ENCODE assay signal across 8 cellular contexts in genomic region chr19:11887618-11888531, GRCh38. TPM values are rescaled to one million over a fixed set of nuclear protein-coding genes. Genes with fewer than 3 reads are reported as not detected.
DNase-seq lines count a peak whose midpoint lies in the region; ATAC-seq and TF ChIP-seq lines count a peak whose summit lies in the region.

TSS of gene ZNF69 (plus strand) at chr19:11887782. CDS start at chr19:11887924, 142 bp downstream.

- CTCF ChIA-PET in Panc1 (lab: Charles Lee) = interaction anchor here (0.6 kb wide), 1 partner anchor 9 kb away, joined by 3 read pairs; no protein-coding TSS in a partner anchor
- CTCF ChIA-PET in naive thymus-derived CD4-positive, alpha-beta T cell (lab: Charles Lee) = interaction anchor here (0.6 to 1.6 kb wide), 5 partner anchors 16 to 253 kb away, joined by 3 to 4 read pairs (median 3); partner anchors contain the start of gene ZNF20

- TF ChIP-seq CTCF in Panc1 (IDR thresholded peaks at IDR 0.05) (peak; percentile 45), fibroblast of pulmonary artery (IDR thresholded peaks at IDR 0.05; ENCODE audit: low read length, missing control alignments) (peak; percentile 12)

- peak within 1 kb of the TSS; percentile 85 to 92 (median 90) for H3K27ac Mint-ChIP-seq in naive thymus-derived CD4-positive, alpha-beta T cell

- H3K36me3 Mint-ChIP-seq in naive thymus-derived CD4-positive, alpha-beta T cell = peaks cover 0 to 14% (median 5%) of the 10 kb centered on the region in 5 donors

- DNase-seq in COR-L47 (lab: John Stamatoyannopoulos, UW) (peak; percentile 4), Panc1 (ENCODE audit: low read depth, low spot score) (peak; percentile 18), fibroblast of pulmonary artery (ENCODE audit: low read depth) (peak; percentile 62)
- peak; percentile 6 to 24 for DNase-seq in activated T-helper 1 cell treated with anti-CD3 and anti-CD28 coated beads, Interleukin-2, amount 50 U/mL, for 16 hours (ENCODE audit: low read depth in 1 of 2, low spot score in 1 of 2)
- DNase-seq in naive thymus-derived CD4-positive, alpha-beta T cell = peak; percentile 25 to 64 (median 55)
- DNase-seq in stimulated activated CD8-positive, alpha-beta memory T cell treated with anti-CD3 and anti-CD28 coated beads, Interleukin-7, amount 100 ng/mL, for 4 hours (ENCODE audit: low read depth in 2 of 2) = peak; percentile 26 to 52

- peak within 1 kb of the TSS; percentile 72 to 80 for H3K4me3 ChIP-seq in Panc1 (ENCODE audit: low read depth in 2 of 2, low read length in 2 of 2)
- H3K4me3 ChIP-seq in fibroblast of pulmonary artery (replicated peaks; ENCODE audit: low read depth, low read length) = peak within 1 kb of the TSS; percentile 85
- H3K4me3 ChIP-seq in naive thymus-derived CD4-positive, alpha-beta T cell (ENCODE audit: low read length) = peak within 1 kb of the TSS; percentile 86

- H3K4me3 Mint-ChIP-seq in naive thymus-derived CD4-positive, alpha-beta T cell = peak within 1 kb of the TSS; percentile 88 to 95 (median 94)

- ATAC-seq in HG02885 (IDR thresholded peaks at IDR 0.05; ENCODE audit: poor library complexity, unreplicated experiment) (peak; percentile 44), Panc1 (peak; percentile 99), HG03354 (IDR thresholded peaks at IDR 0.05; ENCODE audit: poor library complexity, severe bottlenecking, unreplicated experiment) (no peak)
- ATAC-seq in naive thymus-derived CD4-positive, alpha-beta T cell = peak; percentile 87

- H3K4me1 Mint-ChIP-seq in naive thymus-derived CD4-positive, alpha-beta T cell = peaks cover 20 to 42% (median 27%) of the 10 kb centered on the region in 7 donors

- H3K9me3 ChIP-seq in Panc1 (ENCODE audit: control insufficient read depth, insufficient read depth, low read depth, low read length) = no peaks in the 10 kb centered on the region
- H3K9me3 ChIP-seq in naive thymus-derived CD4-positive, alpha-beta T cell (ENCODE audit: control insufficient read depth in 2 of 3, low read length in 3 of 3) = no peaks in the 10 kb centered on the region

- POLR2A ChIA-PET in Panc1 (lab: Charles Lee) = no interaction called here
- POLR2A ChIA-PET in naive thymus-derived CD4-positive, alpha-beta T cell (lab: Charles Lee) = interaction anchor here (1.3 to 1.6 kb wide), 2 partner anchors 77 to 100 kb away, joined by 5 read pairs; partner anchors contain the start of gene ZNF763

- no peaks in the 10 kb centered on the region for H3K27me3 ChIP-seq in Panc1 (ENCODE audit: control insufficient read depth, insufficient read depth, low read length)
- no peaks in the 10 kb centered on the region for H3K27me3 ChIP-seq in naive thymus-derived CD4-positive, alpha-beta T cell (ENCODE audit: control insufficient read depth in 2 of 2, insufficient read depth in 2 of 2, low read length in 2 of 2)

- peak within 1 kb of the TSS; percentile 81 for H3K27ac ChIP-seq in Panc1 (ENCODE audit: low read length)
- peak within 1 kb of the TSS; percentile 71 for H3K27ac ChIP-seq in naive thymus-derived CD4-positive, alpha-beta T cell (ENCODE audit: low read depth, low read length)

- intact Hi-C loops in Panc1 (cut with micrococcal nuclease; ENCODE audit: unreplicated experiment) = no loop called here
- intact Hi-C loops in naive thymus-derived CD4-positive, alpha-beta T cell (cut with micrococcal nuclease) = loop anchor here in 1 of 2 donors (1.0 to 2.0 kb wide), 3 partner anchors 35 to 253 kb away; partner anchors contain the start of gene ZNF439

- in situ Hi-C loops in Panc1 (cut with HindIII; ENCODE audit: low pct_unique_long_range_greater_than_20kb, low sequenced_read_pairs) = no loop called here

- H3K4me1 ChIP-seq in Panc1 (ENCODE audit: control insufficient read depth, insufficient read depth, low read length) = no peaks in the 10 kb centered on the region
- peaks cover 5 to 9% of the 10 kb centered on the region in 2 donors for H3K4me1 ChIP-seq in naive thymus-derived CD4-positive, alpha-beta T cell (ENCODE audit: control insufficient read depth in 2 of 2, insufficient read depth in 2 of 2, low read length in 2 of 2)

- BruUV-seq in Panc1 (replicated peaks; lab: Mats Ljungman, UMichigan) = no TSS peak

- no peaks in the 10 kb centered on the region for H3K36me3 ChIP-seq in Panc1 (ENCODE audit: control insufficient read depth, insufficient read depth, low read length)
- peaks cover 0 to 7% (median 0%) of the 10 kb centered on the region in 3 experiments for H3K36me3 ChIP-seq in naive thymus-derived CD4-positive, alpha-beta T cell (ENCODE audit: control insufficient read depth in 2 of 3, insufficient read depth in 3 of 3, low read length in 3 of 3)

- H3K27me3 Mint-ChIP-seq in naive thymus-derived CD4-positive, alpha-beta T cell = peaks cover 0 to 3% (median 0%) of the 10 kb centered on the region in 5 donors

- H3K9me3 Mint-ChIP-seq in naive thymus-derived CD4-positive, alpha-beta T cell = peaks cover 0 to 15% (median 4%) of the 10 kb centered on the region in 11 donors

RNA-seq across cellular contexts. Expression of gene ZNF69, which starts in this region (rescaled TPM):
- 9.5 TPM for total RNA-seq in Panc1 (2021; ENCODE audit: unreplicated experiment)
- 2.6 TPM for polyA plus RNA-seq in Panc1 (2012; ENCODE audit: insufficient read length)
- total RNA-seq in naive thymus-derived CD4-positive, alpha-beta T cell = 10 to 100 TPM in 2 of 5 experiments, 1 to 10 TPM in 3; 1.4 to 12.1 (median 5.0) TPM
- 1 to 10 TPM; 1.9 to 4.8 TPM for polyA plus RNA-seq in naive thymus-derived CD4-positive, alpha-beta T cell

Comparison
In these comparisons a context has a peak if more than half of its experiments do, and no peak if none do; other contexts are left out.
1. DNase-seq: peak in every context shown above with its lines; median percentile 62 in fibroblast of pulmonary artery; 55 in naive thymus-derived CD4-positive, alpha-beta T cell; 39 in stimulated activated CD8-positive, alpha-beta memory T cell treated with anti-CD3 and anti-CD28 coated beads, Interleukin-7, amount 100 ng/mL, for 4 hours; 18 in Panc1; 15 in activated T-helper 1 cell treated with anti-CD3 and anti-CD28 coated beads, Interleukin-2, amount 50 U/mL, for 16 hours; 4 in COR-L47.